ENCODE assay signal across 1 cellular context in the genomic region with DNA sequence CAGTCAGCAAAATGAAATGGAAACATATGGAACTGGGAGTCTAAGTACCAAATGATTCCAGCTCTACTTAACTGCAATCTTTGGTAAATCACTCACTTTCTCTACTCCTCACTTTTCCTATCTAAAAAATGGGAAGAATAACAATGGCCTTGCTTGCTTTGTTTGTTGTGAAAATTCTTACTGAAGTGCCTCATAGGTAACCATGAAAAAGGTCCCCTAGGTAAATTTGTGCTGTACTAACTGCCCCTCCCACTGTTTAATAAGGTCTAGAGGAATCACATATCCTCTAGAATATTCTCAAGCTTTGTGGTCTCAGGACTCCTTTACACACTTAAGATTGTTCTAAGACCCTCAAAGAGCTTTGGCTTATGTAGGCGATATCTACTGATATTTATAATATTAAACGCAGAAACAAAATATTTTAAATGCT.
TF ChIP-seq lines count a peak whose summit lies in the region.

No MANE protein-coding gene starts in this region.

TF ChIP-seq in endothelial cell of umbilical vein, 7 proteins besides CTCF, POLR2A, EP300 and RAD21 (continued from another document):
- TF ChIP-seq JUN (IDR thresholded peaks at IDR 0.05; ENCODE audit: borderline replicate concordance, insufficient read depth, insufficient read length, low read depth) (no peak), EZH2 (IDR thresholded peaks at IDR 0.05; ENCODE audit: borderline replicate concordance, low read depth, low read length, severe bottlenecking) (no peak), POLR2AphosphoS5 (IDR thresholded peaks at IDR 0.05; ENCODE audit: insufficient read depth, low read depth, low read length) (no peak), GATA2 (IDR thresholded peaks at IDR 0.05; ENCODE audit: insufficient read depth, insufficient read length, low read depth, low read length) (no peak), FOS (IDR thresholded peaks at IDR 0.05; ENCODE audit: borderline replicate concordance, insufficient read depth, low read length) (no peak)
- TF ChIP-seq, protein P1, sequence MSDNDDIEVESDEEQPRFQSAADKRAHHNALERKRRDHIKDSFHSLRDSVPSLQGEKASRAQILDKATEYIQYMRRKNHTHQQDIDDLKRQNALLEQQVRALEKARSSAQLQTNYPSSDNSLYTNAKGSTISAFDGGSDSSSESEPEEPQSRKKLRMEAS (IDR thresholded peaks at IDR 0.05; ENCODE audit: insufficient read depth, insufficient read length), result no peak
